9 cellular contexts compared by ENCODE assay signal in genomic region chr12:57460457-57461325, GRCh38. TPM values are rescaled to one million over a fixed set of nuclear protein-coding genes. Genes with fewer than 3 reads are reported as not detected.
DNase-seq lines count a peak whose midpoint lies in the region; ATAC-seq and TF ChIP-seq lines count a peak whose summit lies in the region.
"Had no signal": no experiment of that assay in that cellular context is flagged by ENCODE, and none has a peak within 500 bp of the region (broad histone marks: within the 10 kb centered on the region; RNA-seq: fewer than 3 reads in every experiment).

No MANE protein-coding gene starts in this region.

- H3K4me1 Mint-ChIP-seq in natural killer cell = peaks cover 55 to 59% of the 10 kb centered on the region in 2 donors

- no peak for TF ChIP-seq CTCF in BE2C (IDR thresholded peaks at IDR 0.05; ENCODE audit: low read depth, low read length)
- no peak for TF ChIP-seq CTCF in cardiac fibroblast (IDR thresholded peaks at IDR 0.05; ENCODE audit: low read depth, low read length)
- no peak for TF ChIP-seq CTCF in natural killer cell (IDR thresholded peaks at IDR 0.05)

- H3K9me3 Mint-ChIP-seq in natural killer cell = no peaks in the 10 kb centered on the region

- DNase-seq in BE2C (peak; percentile 46), HuH-7.5 (ENCODE audit: low spot score) (peak; percentile 23), cardiac fibroblast (ENCODE audit: low read depth in 2 of 2) (no peak), natural killer cell (no peak), NCI-H2107 (lab: John Stamatoyannopoulos, UW) (no peak), hepatic stellate cell (ENCODE audit: low spot score) (no peak), activated gamma-delta T cell treated with Interleukin-2 at 50 U/mL for 16 hours (no peak)

- peaks cover 0 to 15% of the 10 kb centered on the region in 2 donors for H3K27me3 Mint-ChIP-seq in natural killer cell (ENCODE audit: low read depth in 2 of 2)

- H3K4me3 ChIP-seq in BE2C (ENCODE audit: low read depth, low read length) = peak overlapping the region; percentile 65
- peak overlapping the region; percentile 68 to 73 for H3K4me3 ChIP-seq in cardiac fibroblast (replicated peaks in 1 of 2; ENCODE audit: low read depth in 2 of 2, low read length in 2 of 2)

- peaks cover 3% of the 10 kb centered on the region for H3K4me1 ChIP-seq in BE2C

- H3K27ac Mint-ChIP-seq in natural killer cell = peak overlapping the region; percentile 12 to 96

- intact Hi-C loops in natural killer cell (cut with micrococcal nuclease) = no loop called here

- H3K27me3 ChIP-seq in BE2C = peaks cover 28% of the 10 kb centered on the region

- ATAC-seq in natural killer cell (no peak), HG02759 (IDR thresholded peaks at IDR 0.05; ENCODE audit: unreplicated experiment) (no peak)

- no peaks in the 10 kb centered on the region for H3K9me3 ChIP-seq in BE2C

- peak overlapping the region; percentile 79 for H3K4me3 Mint-ChIP-seq in natural killer cell

- no peaks in the 10 kb centered on the region for H3K36me3 ChIP-seq in BE2C

- no peaks in the 10 kb centered on the region for H3K36me3 Mint-ChIP-seq in natural killer cell

RNA-seq across cellular contexts. Expression of gene GLI1, which starts 1.1 kb away (rescaled TPM):
- 1.5 TPM for polyA plus RNA-seq in BE2C (2012; ENCODE audit: insufficient read depth, insufficient read length, low read depth)
- total RNA-seq in natural killer cell = 1 to 10 TPM in 1 of 3 donors, under 1 TPM in 2; 0.50 to 1.4 (median 0.99) TPM

RNA-seq across cellular contexts. Expression of gene INHBE, which starts 5.6 kb away (rescaled TPM):
- polyA plus RNA-seq in BE2C (2012; ENCODE audit: insufficient read depth, insufficient read length, low read depth) = 12.7 TPM
- not detected for total RNA-seq in natural killer cell
- total RNA-seq: endothelial cell of umbilical vein had no signal
- polyA plus RNA-seq: endothelial cell of umbilical vein had no signal

RNA-seq across cellular contexts. Expression of gene ARHGAP9, which starts 19.0 kb away (rescaled TPM):
- polyA plus RNA-seq in BE2C (2012; ENCODE audit: insufficient read depth, insufficient read length, low read depth) = 1.4 TPM
- 1,000 to 10,000 TPM in 2 of 3 donors, 100 to 1,000 TPM in 1; 558 to 1,091 (median 1,015) TPM for total RNA-seq in natural killer cell

RNA-seq across cellular contexts. Expression of gene INHBC, which starts 26.1 kb away (rescaled TPM):
- polyA plus RNA-seq in BE2C (2012; ENCODE audit: insufficient read depth, insufficient read length, low read depth) = not detected
- total RNA-seq in natural killer cell = under 1 TPM; 0.18 to 0.35 (median 0.31) TPM
- total RNA-seq: endothelial cell of umbilical vein had no signal
- polyA plus RNA-seq: endothelial cell of umbilical vein had no signal

RNA-seq across cellular contexts. Expression of gene MARS1, which starts 27.2 kb away (rescaled TPM):
- 846 TPM for polyA plus RNA-seq in BE2C (2012; ENCODE audit: insufficient read depth, insufficient read length, low read depth)
- 100 to 1,000 TPM; 200 to 237 (median 218) TPM for total RNA-seq in natural killer cell

Comparison
In these comparisons a context has a peak if more than half of its experiments do, and no peak if none do; other contexts are left out.
1. DNase-seq: peak in BE2C (single experiment) and HuH-7.5 (single experiment); none in cardiac fibroblast (0 of 2), natural killer cell (single experiment), NCI-H2107 (single experiment), hepatic stellate cell (single experiment) and activated gamma-delta T cell treated with Interleukin-2 at 50 U/mL for 16 hours (single experiment).